9 cellular contexts compared by ENCODE assay signal in genomic region chr1:51792864-51793263, GRCh38.
DNase-seq lines count a peak whose midpoint lies in the region; ATAC-seq and TF ChIP-seq lines count a peak whose summit lies in the region.
"Had no signal": no experiment of that assay in that cellular context is flagged by ENCODE, and none has a peak within 500 bp of the region (broad histone marks: within the 10 kb centered on the region; RNA-seq: fewer than 3 reads in every experiment).

No MANE protein-coding gene starts in this region.

- H3K4me2 ChIP-seq in PC-3 (ENCODE audit: low read length) = no peak overlapping the region

- H3F3A ChIP-seq in PC-3 (ENCODE audit: low read length, unreplicated experiment) = no peaks in the 10 kb centered on the region

- H3K27ac ChIP-seq in PC-3 (ENCODE audit: low read length) = no peak overlapping the region

- intact Hi-C loops in PC-3 (cut with micrococcal nuclease) = no loop called here

- H3K9ac ChIP-seq in PC-3 (ENCODE audit: low read length) = no peak overlapping the region

- H3K27ac Mint-ChIP-seq in effector memory CD8-positive, alpha-beta T cell = peak overlapping the region; percentile 27 to 73

- TF ChIP-seq CTCF in PC-3 (conservative IDR thresholded peaks at IDR 0.05; ENCODE audit: low read depth, low read length) = no peak

- peak; percentile 34 for ATAC-seq in PC-3
- ATAC-seq in effector memory CD8-positive, alpha-beta T cell (replicated peaks) = no peak

- H3K27me3 Mint-ChIP-seq in effector memory CD8-positive, alpha-beta T cell = no peaks in the 10 kb centered on the region

- no peaks in the 10 kb centered on the region for H4K20me1 ChIP-seq in PC-3 (ENCODE audit: low read length)

- no peaks in the 10 kb centered on the region for H3K9me2 ChIP-seq in PC-3 (replicated peaks; ENCODE audit: low read length)

- no peak overlapping the region for H3K4me3 Mint-ChIP-seq in effector memory CD8-positive, alpha-beta T cell

- H3K4me1 Mint-ChIP-seq in effector memory CD8-positive, alpha-beta T cell (ENCODE audit: low read depth in 2 of 2) = peaks cover 0 to 4% of the 10 kb centered on the region in 2 donors

- CTCF ChIA-PET in PC-3 (lab: Charles Lee) = no interaction called here

- H3K9me3 ChIP-seq in PC-3 (ENCODE audit: low read length) = no peaks in the 10 kb centered on the region
- H3K9me3 ChIP-seq: heart right ventricle had no signal

- no TSS peak for BruUV-seq in PC-3 (replicated peaks; lab: Mats Ljungman, UMichigan)

- DNase-seq in ELR (ENCODE audit: low read depth) = peak; percentile 70
- DNase-seq in PC-3 = peak; percentile 18
- no peak for DNase-seq in effector memory CD8-positive, alpha-beta T cell
- peak; percentile 84 for DNase-seq in non-pigmented ciliary epithelial cell (ENCODE audit: low read depth)
- no peak for DNase-seq in activated CD4-positive, CD25-positive, alpha-beta regulatory T cell treated with anti-CD3 and anti-CD28 coated beads, Interleukin-2, amount 50 U/mL, for 72 hours
- DNase-seq in middle frontal gyrus (ENCODE audit: extremely low spot score, low spot score) = no peak
- no peak for DNase-seq in NCI-H774 (lab: John Stamatoyannopoulos, UW)
- DNase-seq: heart right ventricle, NCI-H69 had no signal

- H3K9me3 Mint-ChIP-seq in effector memory CD8-positive, alpha-beta T cell = no peaks in the 10 kb centered on the region

- H2AFZ ChIP-seq in PC-3 (ENCODE audit: low read length) = no peak overlapping the region

- no peaks in the 10 kb centered on the region for H3K4me1 ChIP-seq in PC-3 (ENCODE audit: insufficient read depth, low read length)

- H3K4me3 ChIP-seq in PC-3 (ENCODE audit: low read length) = no peak overlapping the region
- H3K4me3 ChIP-seq: heart right ventricle had no signal

- peaks cover 76% of the 10 kb centered on the region for H3K36me3 ChIP-seq in PC-3 (ENCODE audit: low read depth, low read length)

- no peaks in the 10 kb centered on the region for H3K79me2 ChIP-seq in PC-3 (ENCODE audit: low read length)

- no peaks in the 10 kb centered on the region for H3K27me3 ChIP-seq in PC-3 (ENCODE audit: low read length)
- H3K27me3 ChIP-seq: heart right ventricle had no signal

- peaks cover 55% of the 10 kb centered on the region for H3K36me3 Mint-ChIP-seq in effector memory CD8-positive, alpha-beta T cell (ENCODE audit: insufficient read depth)

- POLR2A ChIA-PET in PC-3 (lab: Charles Lee; ENCODE audit: unreplicated experiment) = no interaction called here

Comparison
In these comparisons a context has a peak if more than half of its experiments do, and no peak if none do; other contexts are left out.
1. DNase-seq: peak in ELR (single experiment), PC-3 (single experiment) and non-pigmented ciliary epithelial cell (single experiment); none in effector memory CD8-positive, alpha-beta T cell (0 of 3), activated CD4-positive, CD25-positive, alpha-beta regulatory T cell treated with anti-CD3 and anti-CD28 coated beads, Interleukin-2, amount 50 U/mL, for 72 hours (single experiment), middle frontal gyrus (single experiment) and NCI-H774 (single experiment).